ENCODE assay signal across 9 cellular contexts in the genomic region with DNA sequence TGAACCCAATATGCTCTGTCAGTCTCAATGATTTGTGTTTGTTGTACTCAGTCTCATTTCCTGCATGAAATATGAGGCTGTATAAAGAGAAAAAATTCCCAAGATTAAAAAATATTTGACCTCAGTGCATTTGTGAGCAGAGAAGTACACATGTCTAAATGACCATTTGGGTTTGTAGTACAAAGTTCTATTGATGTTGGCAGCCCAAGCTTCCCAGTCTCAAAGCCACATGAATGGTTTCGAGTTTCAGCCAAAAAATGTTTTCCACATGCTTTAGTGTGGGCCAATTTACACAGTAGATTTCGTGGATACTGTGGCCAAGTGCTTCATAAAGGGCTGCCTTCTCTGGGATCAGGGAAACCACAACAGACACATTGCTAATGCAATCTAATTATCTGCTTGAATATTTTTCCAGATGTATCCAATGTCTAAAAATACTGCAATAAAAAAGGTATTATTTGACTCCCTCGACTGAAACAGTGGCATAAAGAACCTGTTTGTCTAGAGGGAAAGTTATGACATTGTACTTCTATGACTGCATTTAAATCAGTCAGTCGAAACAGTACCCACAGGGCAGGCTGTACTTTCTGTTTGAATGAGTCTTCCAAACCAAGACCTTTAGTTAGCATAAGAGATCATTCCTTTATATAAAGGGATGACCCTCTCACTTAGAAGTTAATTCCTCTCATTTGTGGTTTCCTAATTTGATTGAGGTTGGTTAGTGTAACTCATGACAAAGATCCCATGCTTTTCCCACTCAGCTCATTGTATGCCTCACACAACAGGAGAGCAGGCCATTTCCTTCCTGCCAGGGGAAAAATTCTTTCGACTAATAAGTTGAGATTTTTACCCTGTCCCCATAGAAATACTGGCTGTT.
DNase-seq lines count a peak whose midpoint lies in the region; ATAC-seq and TF ChIP-seq lines count a peak whose summit lies in the region.
"Had no signal": no experiment of that assay in that cellular context is flagged by ENCODE, and none has a peak within 500 bp of the region (broad histone marks: within the 10 kb centered on the region; RNA-seq: fewer than 3 reads in every experiment).

No MANE protein-coding gene starts in this region.

- H3K9me3 ChIP-seq in A673 (ENCODE audit: low read depth, low read length, poor library complexity, severe bottlenecking) (no peaks in the 10 kb centered on the region), mesodermal cell (ENCODE audit: control insufficient read depth, low read length) (no peaks in the 10 kb centered on the region), testis (no peaks in the 10 kb centered on the region)
- H3K9me3 ChIP-seq: BLaER1 had no signal

- no peak for TF ChIP-seq POLR2A in testis (IDR thresholded peaks at IDR 0.05)

- 86 to 100% methylated on average over 1 to 4 of the region's 5 CpGs for WGBS in mesodermal cell (ENCODE audit: insufficient coverage in 2 of 2), 2 experiments
- 35 to 41% methylated on average over 5 of the region's 5 CpGs for WGBS in testis, 2 donors

- ATAC-seq in GM21515 (IDR thresholded peaks at IDR 0.05; ENCODE audit: unreplicated experiment): no peak

- H3K36me3 ChIP-seq in A673 (ENCODE audit: insufficient read depth, low read length, poor library complexity, severe bottlenecking) (no peaks in the 10 kb centered on the region), mesodermal cell (ENCODE audit: control insufficient read depth, insufficient read depth, low read length) (no peaks in the 10 kb centered on the region), testis (ENCODE audit: low read depth, missing control alignments) (no peaks in the 10 kb centered on the region)
- H3K36me3 ChIP-seq: BLaER1 had no signal

- POLR2A ChIA-PET in A673 (lab: Charles Lee; ENCODE audit: low non-redundant PET): no interaction called here

- CTCF ChIA-PET in A673 (lab: Charles Lee): no interaction called here

- H3K27ac ChIP-seq in A673 (ENCODE audit: low read depth, low read length, poor library complexity, severe bottlenecking): no peak overlapping the region
- H3K27ac ChIP-seq in dorsolateral prefrontal cortex: peak overlapping the region in 43 of 59 donors; percentile 2 to 80 (median 38)
- H3K27ac ChIP-seq in mesodermal cell (ENCODE audit: low read depth, low read length, severe bottlenecking): peak overlapping the region; percentile 42
- H3K27ac ChIP-seq in testis: no peak overlapping the region
- H3K27ac ChIP-seq: BLaER1 had no signal

- H3K4me3 ChIP-seq in A673 (ENCODE audit: low read depth, low read length, poor library complexity, severe bottlenecking): no peak overlapping the region
- peak overlapping the region in 1 of 59 donors; percentile 8 for H3K4me3 ChIP-seq in dorsolateral prefrontal cortex
- no peak overlapping the region for H3K4me3 ChIP-seq in mesodermal cell (ENCODE audit: extremely low read depth, insufficient read depth, low read length, poor library complexity, severe bottlenecking)
- no peak overlapping the region for H3K4me3 ChIP-seq in testis
- H3K4me3 ChIP-seq: BLaER1 had no signal

- intact Hi-C loops in A673 (cut with micrococcal nuclease; ENCODE audit: unreplicated experiment): no loop called here
- intact Hi-C loops in dorsolateral prefrontal cortex (cut with DNase I): no loop called here
- intact Hi-C loops in testis (cut with DNase I; ENCODE audit: low total_unique reads): no loop called here

- no peaks in the 10 kb centered on the region for H3K4me1 ChIP-seq in A673 (ENCODE audit: insufficient read depth, low read length, poor library complexity, severe bottlenecking)
- H3K4me1 ChIP-seq in mesodermal cell (ENCODE audit: control insufficient read depth, insufficient read depth, low read length, poor library complexity, severe bottlenecking): no peaks in the 10 kb centered on the region
- peaks cover 6% of the 10 kb centered on the region for H3K4me1 ChIP-seq in testis

- BruUV-seq in A673 (replicated peaks; lab: Mats Ljungman, UMichigan): no TSS peak

- H3K27me3 ChIP-seq in A673 (replicated peaks; ENCODE audit: insufficient read depth, low read depth, low read length, poor library complexity): peaks cover under 1% of the 10 kb centered on the region
- H3K27me3 ChIP-seq in dorsolateral prefrontal cortex: no peaks in the 10 kb centered on the region
- no peaks in the 10 kb centered on the region for H3K27me3 ChIP-seq in testis
- H3K27me3 ChIP-seq: BLaER1 had no signal

- DNase-seq in A673 (ENCODE audit: low spot score) (peak; percentile 34), NCI-H1105 treated with DMSO at 0.1 percent for 48 hours (lab: John Stamatoyannopoulos, UW) (peak; percentile 7), dorsolateral prefrontal cortex (no peak), NCI-H128 (lab: John Stamatoyannopoulos, UW; ENCODE audit: unreplicated experiment) (no peak), testis (no peak), MV-4-11 (lab: John Stamatoyannopoulos, UW) (no peak)

- TF ChIP-seq CTCF in A673 (conservative IDR thresholded peaks at IDR 0.05; ENCODE audit: low read depth, low read length) (no peak), dorsolateral prefrontal cortex (IDR thresholded peaks at IDR 0.05 in 54 of 56, conservative IDR thresholded peaks at IDR 0.05 in 2 of 56; ENCODE audit: low read depth in 1 of 56, partially characterized antibody in 56 of 56) (no peak), testis (IDR thresholded peaks at IDR 0.05) (no peak)

Comparison
In these comparisons a context has a peak if more than half of its experiments do, and no peak if none do; other contexts are left out.
1. DNase-seq: peak in A673 (single experiment) and NCI-H1105 treated with DMSO at 0.1 percent for 48 hours (single experiment); none in dorsolateral prefrontal cortex (0 of 10), NCI-H128 (single experiment), testis (single experiment) and MV-4-11 (single experiment).
2. H3K27ac ChIP-seq: peak in dorsolateral prefrontal cortex (43 of 59) and mesodermal cell (single experiment); none in A673 (single experiment) and testis (0 of 2).